ENCODE assay signal across 34 cellular contexts in genomic region chr15:87403973-87404372, GRCh38.
"Had no signal": no experiment of that assay in that cellular context is flagged by ENCODE, and none has a peak within 500 bp of the region (broad histone marks: within the 10 kb centered on the region; RNA-seq: fewer than 3 reads in every experiment).

No MANE protein-coding gene starts in this region.

- ATAC-seq: activated CD4-positive, alpha-beta T cell treated with anti-CD3 and anti-CD28 coated beads for 36 hours; activated CD8-positive, alpha-beta memory T cell treated with anti-CD3 and anti-CD28 coated beads, Interleukin-2, amount 10 ng/mL, durations not matched to agents 7 days and 5 days; activated CD8-positive, alpha-beta T cell treated with anti-CD3 and anti-CD28 coated beads, Interleukin-2, amount 10 ng/mL, durations not matched to agents 7 days and 5 days; body of pancreas had no signal

- DNase-seq: activated B cell treated with CpG ODN at 0.5 μM for 24 hours; activated CD4-positive, alpha-beta memory T cell treated with anti-CD3 and anti-CD28 coated beads, Interleukin-2, amount 10 ng/mL, durations not matched to agents 7 days and 5 days; activated CD4-positive, alpha-beta T cell treated with anti-CD3 and anti-CD28 coated beads for 36 hours; activated CD4-positive, alpha-beta T cell treated with anti-CD3 and anti-CD28 coated beads for 48 hours; activated CD4-positive, alpha-beta T cell treated with anti-CD3 and anti-CD28 coated beads, Interleukin-2, amount 10 ng/mL, durations not matched to agents 7 days and 5 days; activated CD4-positive, alpha-beta T cell treated with anti-CD3 and anti-CD28 coated beads, Interleukin-2, amount 50 U/mL, for 48 hours; activated CD4-positive, CD25-positive, alpha-beta regulatory T cell treated with anti-CD3 and anti-CD28 coated beads, Interleukin-2, amount 50 U/mL, for 72 hours; activated CD8-positive, alpha-beta memory T cell treated with anti-CD3 and anti-CD28 coated beads for 24 hours; activated CD8-positive, alpha-beta memory T cell treated with anti-CD3 and anti-CD28 coated beads, Interleukin-2, amount 10 ng/mL, durations not matched to agents 7 days and 5 days; activated CD8-positive, alpha-beta memory T cell treated with anti-CD3 and anti-CD28 coated beads, Interleukin-2, amount 50 U/mL, for 48 hours; activated CD8-positive, alpha-beta T cell treated with anti-CD3 and anti-CD28 coated beads, Interleukin-2, amount 10 ng/mL, durations not matched to agents 7 days and 5 days; activated effector memory CD4-positive, alpha-beta T cell treated with Interleukin-2 at 50 U/mL for 16 hours; activated gamma-delta T cell; activated naive CD4-positive, alpha-beta T cell treated with anti-CD3 and anti-CD28 coated beads, Interleukin-2, amount 10 ng/mL, durations not matched to agents 7 days and 5 days; activated naive CD4-positive, alpha-beta T cell treated with Interleukin-2 at 50 U/mL for 16 hours; activated naive CD8-positive, alpha-beta T cell treated with anti-CD3 and anti-CD28 coated beads for 36 hours; activated T-cell treated with anti-CD3 and anti-CD28 coated beads, Interleukin-2, amount 50 U/mL, for 24 hours; activated T-cell treated with anti-CD3 and anti-CD28 coated beads, Interleukin-2, amount 50 U/mL, for 48 hours; adrenal gland; amniotic stem cell; aorta; body of pancreas; brain microvascular endothelial cell; central memory CD4-positive, alpha-beta T cell; T-helper 2 cell; T-helper 9 cell had no signal

- H3K9me3 Mint-ChIP-seq: activated naive CD4-positive, alpha-beta T cell treated with anti-CD3 and anti-CD28 coated beads, Interleukin-2, amount 10 ng/mL, durations not matched to agents 7 days and 5 days; activated naive CD4-positive, alpha-beta T cell treated with anti-CD3 and anti-CD28 coated beads, Interleukin-2, amount 50 U/mL, for 24 hours; activated T-cell treated with anti-CD3 and anti-CD28 coated beads, Interleukin-2, amount 50 U/mL, for 24 hours; activated T-helper 2 cell treated with anti-CD3 and anti-CD28 coated beads, Interferon-gamma antibody, Interleukin-2, Interleukin-4, amounts not matched to agents 10 μg/mL and 5 μg/mL and 100 μg/mL, durations not matched to agents 14 hours and 24 hours and 36 hours; T-helper 2 cell treated with Interferon-gamma antibody and Interleukin-4, amounts not matched to agents 5 μg/mL and 100 μg/mL, for 36 hours had no signal

- FAIRE-seq: astrocyte, TTC549 had no signal

- H3K27ac Mint-ChIP-seq: activated B cell treated with CpG ODN at 0.5 μM for 24 hours; activated CD4-positive, alpha-beta memory T cell treated with anti-CD3 and anti-CD28 coated beads, Interleukin-2, amount 10 ng/mL, durations not matched to agents 7 days and 5 days; activated CD4-positive, alpha-beta T cell treated with anti-CD3 and anti-CD28 coated beads for 36 hours; activated CD4-positive, alpha-beta T cell treated with anti-CD3 and anti-CD28 coated beads, Interleukin-2, amount 10 ng/mL, durations not matched to agents 7 days and 5 days; activated CD8-positive, alpha-beta memory T cell treated with anti-CD3 and anti-CD28 coated beads, Interleukin-2, amount 10 ng/mL, durations not matched to agents 7 days and 5 days; activated CD8-positive, alpha-beta T cell treated with anti-CD3 and anti-CD28 coated beads, Interleukin-2, amount 10 ng/mL, durations not matched to agents 7 days and 5 days; activated naive CD4-positive, alpha-beta T cell treated with anti-CD3 and anti-CD28 coated beads, Interleukin-2, amount 10 ng/mL, durations not matched to agents 7 days and 5 days; activated naive CD4-positive, alpha-beta T cell treated with anti-CD3 and anti-CD28 coated beads, Interleukin-2, amount 50 U/mL, for 24 hours; activated naive CD8-positive, alpha-beta T cell treated with anti-CD3 and anti-CD28 coated beads for 36 hours; activated T-cell treated with anti-CD3 and anti-CD28 coated beads, Interleukin-2, amount 50 U/mL, for 24 hours; activated T-helper 2 cell treated with anti-CD3 and anti-CD28 coated beads, Interferon-gamma antibody, Interleukin-2, Interleukin-4, amounts not matched to agents 10 μg/mL and 5 μg/mL and 100 μg/mL, durations not matched to agents 14 hours and 24 hours and 36 hours; T-helper 1 cell treated with Interleukin-12 subunit alpha and Interleukin-12 subunit beta and Interleukin-4 antibody, amounts not matched to agents 30 μg/mL and 1 μg/mL, for 36 hours; T-helper 2 cell treated with Interferon-gamma antibody and Interleukin-4, amounts not matched to agents 5 μg/mL and 100 μg/mL, for 36 hours had no signal

- H3K4me1 ChIP-seq: adrenal gland, body of pancreas, breast epithelium had no signal

- H3K9me3 ChIP-seq: adrenal gland, body of pancreas, breast epithelium had no signal

- H3K36me3 ChIP-seq: adrenal gland, brain microvascular endothelial cell, breast epithelium had no signal

- H3K27me3 ChIP-seq: adrenal gland, body of pancreas, brain microvascular endothelial cell, breast epithelium had no signal

- H3K36me3 Mint-ChIP-seq: activated CD8-positive, alpha-beta memory T cell treated with anti-CD3 and anti-CD28 coated beads, Interleukin-2, amount 10 ng/mL, durations not matched to agents 7 days and 5 days; activated naive CD4-positive, alpha-beta T cell treated with anti-CD3 and anti-CD28 coated beads, Interleukin-2, amount 10 ng/mL, durations not matched to agents 7 days and 5 days; activated naive CD4-positive, alpha-beta T cell treated with anti-CD3 and anti-CD28 coated beads, Interleukin-2, amount 50 U/mL, for 24 hours; activated naive CD8-positive, alpha-beta T cell treated with anti-CD3 and anti-CD28 coated beads for 36 hours had no signal

- H3K27ac ChIP-seq: adrenal gland, body of pancreas, brain microvascular endothelial cell, breast epithelium, VCaP had no signal

- H3K4me3 ChIP-seq: adrenal gland, body of pancreas, breast epithelium had no signal
